Comparison of ENCODE assay signal across 12 cellular contexts in genomic region chr21:43903451-43904091, GRCh38. TPM values are rescaled to one million over a fixed set of nuclear protein-coding genes. Genes with fewer than 3 reads are reported as not detected.
A peak's percentile ranks its signal among the peaks of the same experiment; 100 is the strongest.
DNase-seq lines count a peak whose midpoint lies in the region; ATAC-seq, FAIRE-seq and TF ChIP-seq lines count a peak whose summit lies in the region.
"Had no signal": no experiment of that assay in that cellular context is flagged by ENCODE, and none has a peak within 500 bp of the region (broad histone marks: within the 10 kb centered on the region; RNA-seq: fewer than 3 reads in every experiment).

No MANE protein-coding gene starts in this region.

- ATAC-seq in lower lobe of right lung: peak; percentile 91
- ATAC-seq in HG02571 (IDR thresholded peaks at IDR 0.05; ENCODE audit: unreplicated experiment): no peak

- H3K36me3 ChIP-seq in H1 (ENCODE audit: control insufficient read depth in 2 of 4, insufficient read depth in 4 of 4, low read length in 3 of 4) (no peaks in the 10 kb centered on the region), lower lobe of right lung (peaks cover 31% of the 10 kb centered on the region), stomach (peaks cover 12 to 42% (median 38%) of the 10 kb centered on the region in 4 donors)
- H3K36me3 ChIP-seq in effector memory CD4-positive, alpha-beta T cell (ENCODE audit: control insufficient read depth, insufficient read depth, low read length): peaks cover 22% of the 10 kb centered on the region

- H2BK5ac ChIP-seq in H1 (ENCODE audit: low read depth, low read length): no peak overlapping the region

- CTCF ChIA-PET in H1 (lab: Charles Lee; ENCODE audit: partially characterized antibody): interaction anchor here (0.8 to 3.7 kb wide), 5 partner anchors 12 to 38 kb away, joined by 3 to 11 read pairs (median 4); no protein-coding TSS in a partner anchor

- no peaks in the 10 kb centered on the region for H4K20me1 ChIP-seq in H1 (replicated peaks in 1 of 2; ENCODE audit: control insufficient read depth in 1 of 2, insufficient read depth in 2 of 2, low read length in 2 of 2)

- WGBS in H1 (ENCODE audit: extremely low coverage in 1 of 2, insufficient coverage in 1 of 2, insufficient read length in 1 of 2, insufficient replicate concordance in 2 of 2, low coverage in 1 of 2, low lambda C conversion rate in 2 of 2, missing lambda C conversion rate in 1 of 2), 2 experiments: 90% methylated on average over 26 of the region's 26 CpGs; no CpG with 5 or more reads in 1 of the 2 experiments
- WGBS in stomach, 5 donors: 46 to 60% (median 56%) methylated on average over 21 to 26 of the region's 26 CpGs

- FAIRE-seq in H1 (lab: Jason Lieb, UNC): no peak
- FAIRE-seq: H54 had no signal

- no peak overlapping the region for H4K91ac ChIP-seq in H1 (replicated peaks; ENCODE audit: insufficient read length, low read length)

- peak; percentile 8 for DNase-seq in NCI-H774 (lab: John Stamatoyannopoulos, UW)
- no peak for DNase-seq in H1 (ENCODE audit: low read depth in 1 of 2, low spot score in 2 of 2)
- peak; percentile 86 for DNase-seq in lower lobe of right lung
- DNase-seq in stomach: peak; percentile 76
- DNase-seq in effector memory CD4-positive, alpha-beta T cell: no peak
- no peak for DNase-seq in globus pallidus (ENCODE audit: low spot score)
- DNase-seq: central memory CD4-positive, alpha-beta T cell; MG63; stimulated activated naive CD4-positive, alpha-beta T cell treated with Interleukin-2 at 50 U/mL for 16 hours had no signal

- H3K9me3 ChIP-seq in H1 (ENCODE audit: insufficient read depth in 2 of 2, low read depth in 1 of 2, low read length in 1 of 2) (peaks cover 3 to 5% of the 10 kb centered on the region in 2 experiments; a peak in 1 of 4 replicates), lower lobe of right lung (no peaks in the 10 kb centered on the region), stomach (no peaks in the 10 kb centered on the region)
- no peaks in the 10 kb centered on the region for H3K9me3 ChIP-seq in effector memory CD4-positive, alpha-beta T cell (ENCODE audit: control insufficient read depth, low read length)
- H3K9me3 ChIP-seq: MG63 had no signal

- POLR2A ChIA-PET in H1 (lab: Charles Lee; ENCODE audit: partially characterized antibody): interaction anchor here (0.7 kb wide), 1 partner anchor 147 kb away, joined by 3 read pairs; no protein-coding TSS in a partner anchor

- no peak overlapping the region for H3K14ac ChIP-seq in H1 (ENCODE audit: insufficient read length)

- H3K18ac ChIP-seq in H1 (ENCODE audit: extremely low read depth, low read length): no peak overlapping the region

- 0 out of 2 replicates have a peak overlapping the region, but pooled peaks have one; percentile 39 for H2AK5ac ChIP-seq in H1 (ENCODE audit: low read depth, low read length)

- TF ChIP-seq POLR2A in H1 (IDR thresholded peaks at IDR 0.05; ENCODE audit: control extremely low read depth in 1 of 2, low read depth in 2 of 2, low read length in 2 of 2): no peak
- no peak for TF ChIP-seq POLR2A in stomach (IDR thresholded peaks at IDR 0.05)

- H3K23ac ChIP-seq in H1 (ENCODE audit: insufficient read length): no peak overlapping the region

- 0 out of 2 replicates have a peak, but pooled peaks cover 2% of the 10 kb centered on the region for H3K79me1 ChIP-seq in H1 (ENCODE audit: low read depth, low read length)

- no peak overlapping the region for H3K56ac ChIP-seq in H1 (replicated peaks; ENCODE audit: insufficient read length, low read depth, low read length)

- no peak overlapping the region for H3K27ac ChIP-seq in H1 (ENCODE audit: low read depth, low read length)
- peak overlapping the region; percentile 70 for H3K27ac ChIP-seq in lower lobe of right lung
- H3K27ac ChIP-seq in stomach: peak overlapping the region; percentile 20 to 78 (median 44)
- H3K27ac ChIP-seq in effector memory CD4-positive, alpha-beta T cell (ENCODE audit: insufficient read depth, low read length, poor library complexity, severe bottlenecking): no peak overlapping the region
- H3K27ac ChIP-seq: epithelial cell of prostate had no signal

- TF ChIP-seq CTCF in H1 (IDR thresholded peaks at IDR 0.05; ENCODE audit: control extremely low read depth in 1 of 3, insufficient read depth in 1 of 3, low read depth in 1 of 3, low read length in 3 of 3) (no peak), lower lobe of right lung (IDR thresholded peaks at IDR 0.05) (no peak), stomach (IDR thresholded peaks at IDR 0.05) (no peak)

- H2BK120ac ChIP-seq in H1 (replicated peaks; ENCODE audit: low read depth, low read length): no peak overlapping the region

- H3K4ac ChIP-seq in H1 (replicated peaks; ENCODE audit: insufficient read length, low read depth, low read length): no peak overlapping the region

- no peak overlapping the region for H2AFZ ChIP-seq in H1 (ENCODE audit: low read length)

- no peak overlapping the region for H4K8ac ChIP-seq in H1 (ENCODE audit: extremely low read depth, insufficient read depth, low read length)

- no peaks in the 10 kb centered on the region for H3K79me2 ChIP-seq in H1 (ENCODE audit: control insufficient read depth in 1 of 2, insufficient read depth in 2 of 2, low read length in 2 of 2)

- no peak overlapping the region for H3K4me2 ChIP-seq in H1 (ENCODE audit: insufficient read depth in 1 of 2, low read depth in 2 of 2, low read length in 2 of 2)

- no peak overlapping the region for H4K5ac ChIP-seq in H1 (ENCODE audit: insufficient read length, low read depth, low read length)

- H2BK12ac ChIP-seq in H1 (ENCODE audit: low read depth, low read length): no peak overlapping the region

- TF ChIP-seq RAD21 in H1 (IDR thresholded peaks at IDR 0.05 in 1 of 2, conservative IDR thresholded peaks at IDR 0.05 in 1 of 2; ENCODE audit: low read depth in 2 of 2, low read length in 2 of 2): no peak

- no peaks in the 10 kb centered on the region for H3K23me2 ChIP-seq in H1 (ENCODE audit: low read depth, low read length)

- H3K4me1 ChIP-seq in H1 (replicated peaks in 1 of 4; ENCODE audit: control insufficient read depth in 3 of 4, insufficient read depth in 4 of 4, low read length in 3 of 4): no peaks in the 10 kb centered on the region; a peak in 1 of 7 replicates
- peaks cover 31% of the 10 kb centered on the region for H3K4me1 ChIP-seq in lower lobe of right lung
- peaks cover 14 to 52% (median 43%) of the 10 kb centered on the region in 4 donors for H3K4me1 ChIP-seq in stomach
- H3K4me1 ChIP-seq in effector memory CD4-positive, alpha-beta T cell (ENCODE audit: control insufficient read depth, insufficient read depth, low read length, poor library complexity, severe bottlenecking): no peaks in the 10 kb centered on the region

- no peak overlapping the region for H2BK20ac ChIP-seq in H1 (ENCODE audit: low read length)

- intact Hi-C loops in lower lobe of right lung (cut with DNase I): no loop called here
- intact Hi-C loops in stomach (cut with DNase I; ENCODE audit: low total_unique reads): no loop called here

- H2BK15ac ChIP-seq in H1 (ENCODE audit: low read length): no peak overlapping the region

- no peak overlapping the region for H3K4me3 ChIP-seq in H1 (ENCODE audit: extremely low read depth in 1 of 4, insufficient read depth in 2 of 4, low read depth in 3 of 4, low read length in 4 of 4)
- peak overlapping the region; percentile 28 for H3K4me3 ChIP-seq in lower lobe of right lung
- no peak overlapping the region for H3K4me3 ChIP-seq in stomach
- H3K4me3 ChIP-seq in effector memory CD4-positive, alpha-beta T cell (ENCODE audit: insufficient read depth, low read depth, low read length, poor library complexity, severe bottlenecking): no peak overlapping the region
- H3K4me3 ChIP-seq: MG63 had no signal

- H3K27me3 ChIP-seq in H1 (replicated peaks in 1 of 4; ENCODE audit: control insufficient read depth in 3 of 4, extremely low read depth in 1 of 4, insufficient read depth in 3 of 4, low read length in 3 of 4) (no peaks in the 10 kb centered on the region), lower lobe of right lung (ENCODE audit: low read depth) (no peaks in the 10 kb centered on the region), stomach (no peaks in the 10 kb centered on the region)
- no peaks in the 10 kb centered on the region for H3K27me3 ChIP-seq in effector memory CD4-positive, alpha-beta T cell (replicated peaks; ENCODE audit: control insufficient read depth, insufficient read depth, low read length, poor library complexity, severe bottlenecking)
- H3K27me3 ChIP-seq: MG63 had no signal

- no peak for TF ChIP-seq EP300 in H1 (IDR thresholded peaks at IDR 0.05; ENCODE audit: borderline replicate concordance in 1 of 2, low read depth in 2 of 2, low read length in 2 of 2)
- TF ChIP-seq EP300 in stomach (IDR thresholded peaks at IDR 0.05): no peak

- no peak overlapping the region for H3K9ac ChIP-seq in H1 (replicated peaks in 1 of 4; ENCODE audit: extremely low read depth in 1 of 4, low read depth in 3 of 4, low read length in 3 of 4)

TF ChIP-seq in H1, 55 proteins besides CTCF, POLR2A, EP300 and RAD21 (continues in another document):
- TF ChIP-seq KDM4A (IDR thresholded peaks at IDR 0.05; ENCODE audit: low read depth, low read length, severe bottlenecking) (no peak), CBX8 (IDR thresholded peaks at IDR 0.05; ENCODE audit: borderline replicate concordance, low read depth, low read length) (no peak), EZH2 (IDR thresholded peaks at IDR 0.05; ENCODE audit: low read depth, low read length, severe bottlenecking) (no peak), CEBPB (IDR thresholded peaks at IDR 0.05; ENCODE audit: low read depth, low read length) (no peak), SAP30 (IDR thresholded peaks at IDR 0.05; ENCODE audit: insufficient read depth, insufficient replicate concordance, low read length) (no peak), ZNF274 (IDR thresholded peaks at IDR 0.05; ENCODE audit: borderline replicate concordance, extremely low read depth, low read length) (no peak), CBX5 (IDR thresholded peaks at IDR 0.05; ENCODE audit: low read depth, low read length) (no peak)

RNA-seq across cellular contexts. Expression of gene AGPAT3, which starts 38.5 kb away (rescaled TPM):
- total RNA-seq in H1 (2021; fragmentation: NEBNext Ultra II Directional; extraction: Animal tissue kit (Norgen Biotek cat#: 25700)): 5.8 and 5.9 TPM in 2 replicates
- 6.7 and 7.3 TPM in 2 replicates for polyA plus RNA-seq in H1 (2011; rRNA removed)
- polyA plus RNA-seq in H1 (2011; cell fraction: cytosol; rRNA removed): 5.3 TPM
- polyA plus RNA-seq in H1 (2011; cell fraction: nucleus; rRNA removed): 8.9 TPM
- polyA plus RNA-seq in H1 (2012, experiment 1 of 2): 5.0 to 8.9 TPM (median 7.8 TPM) in 4 replicates
- 4.7 TPM for polyA plus RNA-seq in H1 (2012, experiment 2 of 2)
- polyA plus RNA-seq in H1 (2013, experiment 1 of 2): 7.3 TPM
- 8.3 TPM for polyA plus RNA-seq in H1 (2013, experiment 2 of 2)
- polyA minus RNA-seq in H1 (2011; rRNA and poly(A)+ RNA removed): 8.1 and 15.0 TPM in 2 replicates
- polyA minus RNA-seq in H1 (2011; cell fraction: cytosol; rRNA and poly(A)+ RNA removed): 8.5 TPM
- 10.8 TPM for polyA minus RNA-seq in H1 (2011; cell fraction: nucleus; rRNA and poly(A)+ RNA removed)
- 83.3 TPM for total RNA-seq in lower lobe of right lung
- total RNA-seq in stomach: 10 to 100 TPM; 35.0 to 83.1 (median 41.5) TPM
- polyA plus RNA-seq in stomach: 10 to 100 TPM in 2 of 3 donors, 1 to 10 TPM in 1; 9.9 to 16.1 (median 10.4) TPM

Comparison
In these comparisons a context has a peak if more than half of its experiments do, and no peak if none do; other contexts are left out.
1. DNase-seq: peak in NCI-H774 (single experiment), lower lobe of right lung (single experiment) and stomach (single experiment); none in H1 (0 of 2), effector memory CD4-positive, alpha-beta T cell (0 of 3) and globus pallidus (single experiment).
2. H3K27ac ChIP-seq: peak in lower lobe of right lung (single experiment) and stomach (5 of 5); none in H1 (single experiment) and effector memory CD4-positive, alpha-beta T cell (single experiment).